Comparison of ENCODE assay signal across 8 cellular contexts in the genomic region with DNA sequence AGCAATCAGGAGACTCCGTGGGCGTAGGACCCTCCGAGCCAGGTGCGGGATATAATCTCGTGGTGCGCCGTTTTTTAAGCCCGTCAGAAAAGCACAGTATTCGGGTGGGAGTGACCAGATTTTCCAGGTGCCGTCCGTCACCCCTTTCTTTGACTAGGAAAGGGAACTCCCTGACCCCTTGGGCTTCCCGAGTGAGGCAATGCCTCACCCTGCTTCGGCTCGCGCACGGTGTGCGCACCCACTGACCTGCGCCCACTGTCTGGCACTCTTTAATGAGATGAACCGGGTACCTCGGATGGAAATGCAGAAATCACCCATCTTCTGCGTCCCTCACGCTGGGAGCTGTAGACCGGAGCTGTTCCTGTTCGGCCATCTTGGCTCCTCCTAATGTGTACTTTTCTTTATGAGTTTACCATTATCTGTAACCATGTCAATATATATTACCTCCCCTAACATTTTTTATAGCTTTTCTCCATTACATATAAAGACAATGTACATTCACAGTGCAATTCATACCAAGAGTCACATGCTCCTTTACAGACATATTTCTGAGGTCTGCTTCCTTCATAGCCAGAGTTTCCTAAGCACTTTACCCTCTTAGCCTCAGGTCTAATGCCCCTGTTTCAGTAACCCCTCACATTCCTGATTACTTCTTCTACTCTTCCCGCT.
DNase-seq lines count a peak whose midpoint lies in the region; ATAC-seq, FAIRE-seq and TF ChIP-seq lines count a peak whose summit lies in the region.
"Not testable (repeated sequence)": the region's sequence is repeated elsewhere in the genome, so short reads cannot be mapped to it uniquely, and the experiment has no call there.

No MANE protein-coding gene starts in this region.

- H3K27ac Mint-ChIP-seq in GM23338 = not testable (repeated sequence)
- peak overlapping the region; percentile 81 for H3K27ac Mint-ChIP-seq in neural progenitor cell

- not testable (repeated sequence) for H3K4me1 ChIP-seq in GM23338 (ENCODE audit: insufficient read depth); K562 (replicated peaks in 1 of 2; ENCODE audit: control insufficient read depth in 2 of 2, insufficient read depth in 2 of 2, low read length in 2 of 2); colonic mucosa; mucosa of descending colon (ENCODE audit: low read depth); neural progenitor cell; trophoblast cell (ENCODE audit: control insufficient read depth in 1 of 2, insufficient read depth in 2 of 2, low read length in 2 of 2)

- TF ChIP-seq RAD21 in K562 (CRISPR knock-in tag; conservative IDR thresholded peaks at IDR 0.05 in 1 of 2, IDR thresholded peaks at IDR 0.05 in 1 of 2) = not testable (repeated sequence)

- H3F3A ChIP-seq in GM23338 (replicated peaks; ENCODE audit: low read depth); neural progenitor cell (ENCODE audit: low read depth): not testable (repeated sequence)

- peak overlapping the region; percentile 40 for H2BK12ac ChIP-seq in trophoblast cell (ENCODE audit: low read length)

- not testable (repeated sequence) for H3K36me3 ChIP-seq in GM23338 (ENCODE audit: insufficient read depth); K562 (ENCODE audit: control insufficient read depth, insufficient read depth, low read length); colonic mucosa; mucosa of descending colon (ENCODE audit: low read depth); neural progenitor cell; trophoblast cell (ENCODE audit: control insufficient read depth in 1 of 2, insufficient read depth in 2 of 2, low read length in 2 of 2)

- peak overlapping the region; percentile 62 for H4K91ac ChIP-seq in trophoblast cell (ENCODE audit: low read depth, low read length)

- CTCF ChIA-PET in K562 (lab: Yijun Ruan, JAX; ENCODE audit: low intra/inter-chr PET ratio) = not testable (repeated sequence)

- not testable (repeated sequence) for H3K9ac ChIP-seq in K562 (ENCODE audit: insufficient read depth in 1 of 2, low read depth in 2 of 2, low read length in 2 of 2); colonic mucosa (ENCODE audit: low read depth in 2 of 2, low read length in 2 of 2); neural progenitor cell; trophoblast cell (ENCODE audit: low read length)

- not testable (repeated sequence) for H3K27me3 ChIP-seq in GM23338 (ENCODE audit: insufficient read depth); K562 (ENCODE audit: control insufficient read depth in 2 of 2, insufficient read depth in 2 of 2, low read length in 2 of 2); colonic mucosa; neural progenitor cell; trophoblast cell (ENCODE audit: insufficient read depth, low read length)

- H2AFZ ChIP-seq in GM23338 (0 out of 2 replicates have a peak overlapping the region, but pooled peaks have one; percentile 14), K562 (ENCODE audit: low read depth, low read length) (0 out of 2 replicates have a peak overlapping the region, but pooled peaks have one; percentile 14)
- H2AFZ ChIP-seq in neural progenitor cell (replicated peaks); trophoblast cell (ENCODE audit: insufficient read depth, low read length, poor library complexity): not testable (repeated sequence)

- not testable (repeated sequence) for ATAC-seq in GM23338, K562
- ATAC-seq in left colon (peak; percentile 92), mucosa of descending colon (peak; percentile 88)

- H3K23ac ChIP-seq in trophoblast cell (ENCODE audit: low read length) = not testable (repeated sequence)

- not testable (repeated sequence) for H4K20me1 ChIP-seq in GM23338 (replicated peaks; ENCODE audit: insufficient read depth); K562 (replicated peaks; ENCODE audit: control insufficient read depth, insufficient read depth, low read length); neural progenitor cell (ENCODE audit: low read depth)

- H2BK120ac ChIP-seq in trophoblast cell (ENCODE audit: insufficient read depth, low read length, poor library complexity) = not testable (repeated sequence)

- in situ Hi-C loops in K562 (cut with MboI) = not testable (repeated sequence)

- H3K27ac ChIP-seq in GM23338 (ENCODE audit: low read depth); K562 (ENCODE audit: extremely low read depth, low read depth, low read length); colonic mucosa; neural progenitor cell: not testable (repeated sequence)
- H3K27ac ChIP-seq in trophoblast cell (ENCODE audit: low read depth, low read length) = peak overlapping the region; percentile 17

- intact Hi-C loops in K562 (cut with micrococcal nuclease); colonic mucosa (cut with DNase I); left colon (cut with DNase I, micrococcal nuclease); mucosa of descending colon (cut with DNase I, micrococcal nuclease): not testable (repeated sequence)

- H3K27me3 Mint-ChIP-seq in GM23338 (ENCODE audit: insufficient read depth, low read depth, poor library complexity) = not testable (repeated sequence)
- peaks cover 11% of the 10 kb centered on the region for H3K27me3 Mint-ChIP-seq in neural progenitor cell (ENCODE audit: insufficient read depth, low read depth)

- peaks cover 10% of the 10 kb centered on the region; the same call in 2 of the 3 replicates for H3K36me3 Mint-ChIP-seq in GM23338 (ENCODE audit: low read depth)
- H3K36me3 Mint-ChIP-seq in neural progenitor cell = not testable (repeated sequence)

- not testable (repeated sequence) for TF ChIP-seq CTCF in GM23338 (conservative IDR thresholded peaks at IDR 0.05; ENCODE audit: low read depth in 2 of 2); K562 (IDR thresholded peaks at IDR 0.05 in 2 of 3, conservative IDR thresholded peaks at IDR 0.05 in 1 of 3; ENCODE audit: insufficient read depth in 2 of 3, low read depth in 1 of 3, low read length in 3 of 3); colonic mucosa (IDR thresholded peaks at IDR 0.05); mucosa of descending colon (IDR thresholded peaks at IDR 0.05); neural progenitor cell (IDR thresholded peaks at IDR 0.05)

- DNase-seq in DMS53 (lab: John Stamatoyannopoulos, UW) = peak; percentile 7
- not testable (repeated sequence) for DNase-seq in GM23338 (ENCODE audit: low spot score); K562 (ENCODE audit: extremely low read depth in 1 of 4, low spot score in 3 of 4); left colon; neural progenitor cell (ENCODE audit: low spot score); trophoblast cell
- DNase-seq in colonic mucosa = peak; percentile 23
- DNase-seq in mucosa of descending colon = peak in 2 of 3 donors; percentile 10 to 34

- H3K14ac ChIP-seq in trophoblast cell (ENCODE audit: low read length) = not testable (repeated sequence)

- TF ChIP-seq POLR2A in K562 (conservative IDR thresholded peaks at IDR 0.05) = not testable (repeated sequence)

- H3K4me3 ChIP-seq in GM23338; K562; mucosa of descending colon; neural progenitor cell; trophoblast cell (ENCODE audit: low read depth, low read length): not testable (repeated sequence)
- peak overlapping the region; percentile 5 for H3K4me3 ChIP-seq in colonic mucosa

- H3K4me3 Mint-ChIP-seq in GM23338 = not testable (repeated sequence)
- peak overlapping the region; percentile 38 for H3K4me3 Mint-ChIP-seq in neural progenitor cell

- not testable (repeated sequence) for H3K4ac ChIP-seq in trophoblast cell (ENCODE audit: low read depth, low read length)

- not testable (repeated sequence) for FAIRE-seq in K562 (lab: Jason Lieb, UNC)

- POLR2A ChIA-PET in K562 (lab: Yijun Ruan, JAX) = not testable (repeated sequence)

- H3K9me1 ChIP-seq in K562 (ENCODE audit: control insufficient read depth, insufficient read depth, low read length) = not testable (repeated sequence)

- TF ChIP-seq EP300 in K562 (IDR thresholded peaks at IDR 0.05; ENCODE audit: low read length) = not testable (repeated sequence)

- H3K4me2 ChIP-seq in GM23338; K562 (ENCODE audit: insufficient read depth, low read length); neural progenitor cell; trophoblast cell (ENCODE audit: low read length): not testable (repeated sequence)

- H4K8ac ChIP-seq in trophoblast cell (ENCODE audit: low read depth, low read length) = not testable (repeated sequence)

- WGBS in K562 (ENCODE audit: insufficient coverage, low coverage, missing lambda C conversion rate) = 7% methylated on average over 5 of the region's 25 CpGs
- WGBS in trophoblast cell (ENCODE audit: extremely low coverage, insufficient coverage, insufficient read length) = no CpG with 5 or more reads among the region's 25 CpGs

- H4K12ac ChIP-seq in trophoblast cell (ENCODE audit: low read depth, low read length) = not testable (repeated sequence)

- H3K4me1 Mint-ChIP-seq in GM23338, neural progenitor cell: not testable (repeated sequence)

- not testable (repeated sequence) for BruUV-seq in K562 (replicated peaks; lab: Mats Ljungman, UMichigan)

- not testable (repeated sequence) for H3K9me3 ChIP-seq in K562 (replicated peaks; ENCODE audit: control insufficient read depth, insufficient read depth, low read depth, low read length); colonic mucosa; mucosa of descending colon; neural progenitor cell (ENCODE audit: low read depth); trophoblast cell (ENCODE audit: insufficient read depth, low read depth, low read length)

- H2AK5ac ChIP-seq in trophoblast cell (ENCODE audit: low read length) = not testable (repeated sequence)

- H3K79me1 ChIP-seq in trophoblast cell (ENCODE audit: low read length) = not testable (repeated sequence)

- H3K18ac ChIP-seq in trophoblast cell (ENCODE audit: low read length) = not testable (repeated sequence)

- H3K79me2 ChIP-seq in GM23338 (replicated peaks; ENCODE audit: insufficient read depth); K562 (ENCODE audit: control insufficient read depth, insufficient read depth, low read length); neural progenitor cell (ENCODE audit: low read depth); trophoblast cell (ENCODE audit: control insufficient read depth, insufficient read depth, low read length, poor library complexity): not testable (repeated sequence)

- H2BK5ac ChIP-seq in trophoblast cell (ENCODE audit: low read depth, low read length, poor library complexity) = peak overlapping the region; percentile 21

- H3K9me3 Mint-ChIP-seq in GM23338, neural progenitor cell: not testable (repeated sequence)

- H3K9me2 ChIP-seq in GM23338 (ENCODE audit: insufficient read depth) = not testable (repeated sequence)
